Comparison of ENCODE assay signal across 2 cellular contexts in genomic region chr14:73991097-73991496, GRCh38.
TF ChIP-seq lines count a peak whose summit lies in the region.

No MANE protein-coding gene starts in this region.

TF ChIP-seq in HepG2, 621 proteins besides CTCF, POLR2A, EP300 and RAD21:
- 0 out of 2 replicates have a peak, but pooled peaks have one; percentile 9 for TF ChIP-seq JUND (CRISPR knock-in tag; IDR thresholded peaks at IDR 0.05)
- TF ChIP-seq STAG1 (CRISPR knock-in tag; IDR thresholded peaks at IDR 0.05) = 0 out of 2 replicates have a peak, but pooled peaks have one; percentile 1
- no peak for TF ChIP-seq SOX6 (IDR thresholded peaks at IDR 0.05)
- TF ChIP-seq SOX6 (CRISPR knock-in tag; IDR thresholded peaks at IDR 0.05) = peak; percentile 28
- TF ChIP-seq IKZF4 (CRISPR knock-in tag; IDR thresholded peaks at IDR 0.05; ENCODE audit: borderline replicate concordance, low read depth, not compliant biosample characterization) = no peak
- TF ChIP-seq ZGPAT (CRISPR knock-in tag; IDR thresholded peaks at IDR 0.05) = 0 out of 2 replicates have a peak, but pooled peaks have one; percentile 12
- 0 out of 2 replicates have a peak, but pooled peaks have one; percentile 31 for TF ChIP-seq SALL1 (CRISPR knock-in tag; IDR thresholded peaks at IDR 0.05)
- peak; percentile 26; the same call in 1 of the 2 replicates for TF ChIP-seq GATAD2A (CRISPR knock-in tag; IDR thresholded peaks at IDR 0.05)
- peak; percentile 38; the same call in 1 of the 2 replicates for TF ChIP-seq PAXIP1 (CRISPR knock-in tag; conservative IDR thresholded peaks at IDR 0.05)
- TF ChIP-seq FOXA3 (CRISPR knock-in tag; IDR thresholded peaks at IDR 0.05) = peak; percentile 46; the same call in 1 of the 2 replicates
- TF ChIP-seq ARID5B (CRISPR knock-in tag; IDR thresholded peaks at IDR 0.05) = peak; percentile 39; the same call in 1 of the 2 replicates
- no peak for TF ChIP-seq ELF3 (CRISPR knock-in tag; IDR thresholded peaks at IDR 0.05)
- TF ChIP-seq FOXA1 (IDR thresholded peaks at IDR 0.05) = no peak
- TF ChIP-seq FOXA1 (CRISPR knock-in tag; IDR thresholded peaks at IDR 0.05) = 0 out of 2 replicates have a peak, but pooled peaks have one; percentile 7
- 0 out of 2 replicates have a peak, but pooled peaks have one; percentile 43 for TF ChIP-seq ZNF607 (CRISPR knock-in tag; IDR thresholded peaks at IDR 0.05; ENCODE audit: borderline replicate concordance)
- TF ChIP-seq ZBTB33 (CRISPR knock-in tag; IDR thresholded peaks at IDR 0.05) = peak; percentile 80
- no peak for TF ChIP-seq KAT7 (CRISPR knock-in tag; IDR thresholded peaks at IDR 0.05; ENCODE audit: borderline replicate concordance)
TF ChIP-seq in HepG2: peak in this region for 12.

TF ChIP-seq in GM23338, 12 proteins besides CTCF, POLR2A, EP300 and RAD21:
- TF ChIP-seq JUNB (IDR thresholded peaks at IDR 0.05; ENCODE audit: unreplicated experiment) (no peak), ZNF114 (CRISPR knock-in tag; IDR thresholded peaks at IDR 0.05) (no peak), ETS1 (IDR thresholded peaks at IDR 0.05) (no peak), EZH2phosphoT487 (IDR thresholded peaks at IDR 0.05; ENCODE audit: unreplicated experiment) (no peak), ZNF331 (CRISPR knock-in tag; IDR thresholded peaks at IDR 0.05; ENCODE audit: low read depth) (no peak), STAT1 (IDR thresholded peaks at IDR 0.05; ENCODE audit: unreplicated experiment) (no peak), NANOG (IDR thresholded peaks at IDR 0.05; ENCODE audit: borderline replicate concordance) (no peak), ZNF462 (CRISPR knock-in tag; IDR thresholded peaks at IDR 0.05) (no peak), EZH2 (IDR thresholded peaks at IDR 0.05; ENCODE audit: low read depth, unreplicated experiment) (no peak), CREB1 (CRISPR knock-in tag; IDR thresholded peaks at IDR 0.05; ENCODE audit: low read depth) (no peak), REST (IDR thresholded peaks at IDR 0.05; ENCODE audit: unreplicated experiment) (no peak), POLR2AphosphoS5 (IDR thresholded peaks at IDR 0.05; ENCODE audit: low read depth) (no peak)
